ENCODE assay signal across 2 cellular contexts in genomic region chr3:72461787-72462186, GRCh38.
A peak's percentile ranks its signal among the peaks of the same experiment; 100 is the strongest.
TF ChIP-seq lines count a peak whose summit lies in the region.

No MANE protein-coding gene starts in this region.

TF ChIP-seq in K562, 482 proteins besides CTCF, POLR2A, EP300 and RAD21:
- TF ChIP-seq E2F8 (IDR thresholded peaks at IDR 0.05; ENCODE audit: low read depth, partially characterized antibody) = no peak
- TF ChIP-seq RUNX1 (IDR thresholded peaks at IDR 0.05; ENCODE audit: low read depth) = no peak

TF ChIP-seq in liver, 16 proteins besides CTCF, POLR2A, EP300 and RAD21 (continued from another document):
- TF ChIP-seq NR2F2 (IDR thresholded peaks at IDR 0.05) = peak; percentile 98
- TF ChIP-seq TAF1 (conservative IDR thresholded peaks at IDR 0.05) = no peak
- peak; percentile 14 for TF ChIP-seq REST (IDR thresholded peaks at IDR 0.05)
